In genomic region chr11:8906629-8907028, GRCh38 we compare ENCODE assay signal across 12 cellular contexts. TPM values are rescaled to one million over a fixed set of nuclear protein-coding genes. Genes with fewer than 3 reads are reported as not detected.
DNase-seq lines count a peak whose midpoint lies in the region; ATAC-seq and TF ChIP-seq lines count a peak whose summit lies in the region.
"Had no signal": no experiment of that assay in that cellular context is flagged by ENCODE, and none has a peak within 500 bp of the region (broad histone marks: within the 10 kb centered on the region; RNA-seq: fewer than 3 reads in every experiment).

No MANE protein-coding gene starts in this region.

- TF ChIP-seq CTCF in A673 (conservative IDR thresholded peaks at IDR 0.05; ENCODE audit: low read depth, low read length) (no peak), RWPE2 (IDR thresholded peaks at IDR 0.05; ENCODE audit: poor library complexity, severe bottlenecking) (no peak), fibroblast of lung (conservative IDR thresholded peaks at IDR 0.05 in 1 of 2, IDR thresholded peaks at IDR 0.05 in 1 of 2; ENCODE audit: low read depth in 1 of 2, low read length in 2 of 2) (no peak), vagina (IDR thresholded peaks at IDR 0.05) (no peak)

- no peaks in the 10 kb centered on the region for H4K20me1 ChIP-seq in fibroblast of lung (ENCODE audit: control insufficient read depth, extremely low read depth, insufficient read depth, low read length)

- TF ChIP-seq POLR2A in vagina (IDR thresholded peaks at IDR 0.05), result no peak

- H3K27me3 ChIP-seq in A673 (replicated peaks; ENCODE audit: insufficient read depth, low read depth, low read length, poor library complexity) (no peaks in the 10 kb centered on the region), RWPE2 (ENCODE audit: insufficient read depth, poor library complexity, severe bottlenecking) (no peaks in the 10 kb centered on the region), fibroblast of lung (ENCODE audit: control insufficient read depth, insufficient read depth, low read length) (no peaks in the 10 kb centered on the region), vagina (no peaks in the 10 kb centered on the region)

- peaks cover 4% of the 10 kb centered on the region for H3K79me2 ChIP-seq in fibroblast of lung (ENCODE audit: control insufficient read depth, insufficient read depth, low read length)

- H2AFZ ChIP-seq in fibroblast of lung (ENCODE audit: low read length), result no peak overlapping the region

- no peaks in the 10 kb centered on the region for H3K9me3 ChIP-seq in A673 (ENCODE audit: low read depth, low read length, poor library complexity, severe bottlenecking)
- H3K9me3 ChIP-seq in RWPE2 (ENCODE audit: severe bottlenecking), result peaks cover 2% of the 10 kb centered on the region
- H3K9me3 ChIP-seq in fibroblast of lung (ENCODE audit: control insufficient read depth, insufficient read depth, low read depth, low read length), result no peaks in the 10 kb centered on the region
- H3K9me3 ChIP-seq in vagina, result no peaks in the 10 kb centered on the region

- H3K27ac ChIP-seq in A673 (ENCODE audit: low read depth, low read length, poor library complexity, severe bottlenecking), result no peak overlapping the region
- H3K27ac ChIP-seq in RWPE2 (ENCODE audit: poor library complexity, severe bottlenecking), result peak overlapping the region; percentile 95
- no peak overlapping the region for H3K27ac ChIP-seq in fibroblast of lung (ENCODE audit: insufficient read depth, low read length)
- no peak overlapping the region for H3K27ac ChIP-seq in vagina

- H3K4me3 ChIP-seq in A673 (ENCODE audit: low read depth, low read length, poor library complexity, severe bottlenecking) (no peak overlapping the region), RWPE2 (ENCODE audit: severe bottlenecking) (no peak overlapping the region), fibroblast of lung (replicated peaks in 1 of 4; ENCODE audit: control extremely low read depth in 1 of 4, insufficient read depth in 1 of 4, low read depth in 3 of 4, low read length in 4 of 4) (no peak overlapping the region), vagina (no peak overlapping the region)

- H3K36me3 ChIP-seq in A673 (ENCODE audit: insufficient read depth, low read length, poor library complexity, severe bottlenecking) (no peaks in the 10 kb centered on the region), RWPE2 (ENCODE audit: low read depth) (no peaks in the 10 kb centered on the region), fibroblast of lung (ENCODE audit: control insufficient read depth, insufficient read depth, low read length) (no peaks in the 10 kb centered on the region), vagina (no peaks in the 10 kb centered on the region)

- CTCF ChIA-PET in A673 (lab: Charles Lee), result no interaction called here

- no TSS peak for BruUV-seq in A673 (replicated peaks; lab: Mats Ljungman, UMichigan)

- DNase-seq in A673 (ENCODE audit: low spot score) (peak; percentile 51), GM04503 (ENCODE audit: low read depth) (peak; percentile 45), RWPE2 (ENCODE audit: low spot score) (no peak), fibroblast of lung (ENCODE audit: low read depth in 2 of 2) (peak; percentile 80 to 96), vagina (ENCODE audit: extremely low spot score in 2 of 2) (no peak), left ventricle myocardium superior (no peak)
- DNase-seq: effector CD8-positive, alpha-beta T cell; H9; left cardiac atrium had no signal

- no peak overlapping the region for H3K9ac ChIP-seq in fibroblast of lung (ENCODE audit: insufficient read depth, low read length)

- intact Hi-C loops in A673 (cut with micrococcal nuclease; ENCODE audit: unreplicated experiment), result no loop called here
- intact Hi-C loops in vagina (cut with DNase I), result no loop called here
- intact Hi-C loops in left ventricle myocardium superior (cut with micrococcal nuclease), result no loop called here

- ATAC-seq in RWPE2 (ENCODE audit: low read depth) (peak; percentile 48), GM19452 (IDR thresholded peaks at IDR 0.05; ENCODE audit: unreplicated experiment) (no peak), HG03521 (IDR thresholded peaks at IDR 0.05; ENCODE audit: unreplicated experiment) (no peak), left ventricle myocardium superior (no peak)
- ATAC-seq: left cardiac atrium had no signal

- H3K4me1 ChIP-seq in A673 (ENCODE audit: insufficient read depth, low read length, poor library complexity, severe bottlenecking), result peaks cover 6% of the 10 kb centered on the region
- H3K4me1 ChIP-seq in RWPE2 (ENCODE audit: insufficient read depth, poor library complexity, severe bottlenecking), result peaks cover 38% of the 10 kb centered on the region
- H3K4me1 ChIP-seq in fibroblast of lung (ENCODE audit: control insufficient read depth, extremely low read depth, insufficient read depth, low read length), result peaks cover 11% of the 10 kb centered on the region
- peaks cover 32% of the 10 kb centered on the region for H3K4me1 ChIP-seq in vagina

- POLR2A ChIA-PET in A673 (lab: Charles Lee; ENCODE audit: low non-redundant PET), result no interaction called here

- H3K4me2 ChIP-seq in fibroblast of lung (ENCODE audit: extremely low read depth, insufficient read depth, low read length), result no peak overlapping the region

RNA-seq across cellular contexts. Expression of gene AKIP1, which starts 4.4 kb away (rescaled TPM):
- 26.7 and 28.9 TPM in 2 replicates for total RNA-seq in A673 (2021)
- 35.4 and 63.7 TPM in 2 replicates for total RNA-seq in fibroblast of lung
- polyA plus RNA-seq in fibroblast of lung, result 42.2 and 50.8 TPM in 2 replicates
- polyA plus RNA-seq in fibroblast of lung (2012), result 35.0 and 46.1 TPM in 2 replicates
- 13.2 and 13.7 TPM in 2 replicates for polyA minus RNA-seq in fibroblast of lung (ENCODE audit: low replicate concordance)
- 16.7 TPM for total RNA-seq in vagina
- total RNA-seq in left ventricle myocardium superior, result 24.8 TPM

RNA-seq across cellular contexts. Expression of gene C11orf16, which starts 26.1 kb away (rescaled TPM):
- total RNA-seq in A673 (2021) (not detected in 2 replicates), fibroblast of lung (not detected in 2 replicates), vagina (not detected), left ventricle myocardium superior (not detected)
- not detected in 2 replicates for polyA plus RNA-seq in fibroblast of lung
- not detected in 2 replicates for polyA plus RNA-seq in fibroblast of lung (2012)
- polyA minus RNA-seq in fibroblast of lung (ENCODE audit: low replicate concordance), result not detected in 2 replicates
- total RNA-seq: activated T-helper 2 cell treated with anti-CD3 and anti-CD28 coated beads, Interferon-gamma antibody, Interleukin-2, Interleukin-4, amounts not matched to agents 10 μg/mL and 5 μg/mL and 100 μg/mL, durations not matched to agents 14 hours and 24 hours and 36 hours; left cardiac atrium had no signal

RNA-seq across cellular contexts. Expression of gene ASCL3, which starts 36.2 kb away (rescaled TPM):
- total RNA-seq in A673 (2021) (not detected in 2 replicates), fibroblast of lung (not detected in 2 replicates), vagina (not detected), left ventricle myocardium superior (not detected)
- not detected in 2 replicates for polyA plus RNA-seq in fibroblast of lung
- not detected in 2 replicates for polyA plus RNA-seq in fibroblast of lung (2012)
- polyA minus RNA-seq in fibroblast of lung (ENCODE audit: low replicate concordance), result not detected in 2 replicates
- total RNA-seq: activated T-helper 2 cell treated with anti-CD3 and anti-CD28 coated beads, Interferon-gamma antibody, Interleukin-2, Interleukin-4, amounts not matched to agents 10 μg/mL and 5 μg/mL and 100 μg/mL, durations not matched to agents 14 hours and 24 hours and 36 hours; H9; left cardiac atrium had no signal

RNA-seq across cellular contexts. Expression of gene TMEM9B, which starts 57.6 kb away (rescaled TPM):
- total RNA-seq in A673 (2021) (9.1 and 11.3 TPM in 2 replicates), fibroblast of lung (36.2 and 51.0 TPM in 2 replicates), vagina (26.8 TPM), left ventricle myocardium superior (43.5 TPM)
- polyA plus RNA-seq in fibroblast of lung, result 59.0 and 61.6 TPM in 2 replicates
- polyA plus RNA-seq in fibroblast of lung (2012), result 48.8 and 52.2 TPM in 2 replicates
- polyA minus RNA-seq in fibroblast of lung (ENCODE audit: low replicate concordance), result 8.9 and 10.1 TPM in 2 replicates

Comparison
In these comparisons a context has a peak if more than half of its experiments do, and no peak if none do; other contexts are left out.
1. DNase-seq: peak in A673 (single experiment), GM04503 (single experiment) and fibroblast of lung (2 of 2); none in RWPE2 (single experiment), vagina (0 of 2) and left ventricle myocardium superior (single experiment).